In the genomic region with DNA sequence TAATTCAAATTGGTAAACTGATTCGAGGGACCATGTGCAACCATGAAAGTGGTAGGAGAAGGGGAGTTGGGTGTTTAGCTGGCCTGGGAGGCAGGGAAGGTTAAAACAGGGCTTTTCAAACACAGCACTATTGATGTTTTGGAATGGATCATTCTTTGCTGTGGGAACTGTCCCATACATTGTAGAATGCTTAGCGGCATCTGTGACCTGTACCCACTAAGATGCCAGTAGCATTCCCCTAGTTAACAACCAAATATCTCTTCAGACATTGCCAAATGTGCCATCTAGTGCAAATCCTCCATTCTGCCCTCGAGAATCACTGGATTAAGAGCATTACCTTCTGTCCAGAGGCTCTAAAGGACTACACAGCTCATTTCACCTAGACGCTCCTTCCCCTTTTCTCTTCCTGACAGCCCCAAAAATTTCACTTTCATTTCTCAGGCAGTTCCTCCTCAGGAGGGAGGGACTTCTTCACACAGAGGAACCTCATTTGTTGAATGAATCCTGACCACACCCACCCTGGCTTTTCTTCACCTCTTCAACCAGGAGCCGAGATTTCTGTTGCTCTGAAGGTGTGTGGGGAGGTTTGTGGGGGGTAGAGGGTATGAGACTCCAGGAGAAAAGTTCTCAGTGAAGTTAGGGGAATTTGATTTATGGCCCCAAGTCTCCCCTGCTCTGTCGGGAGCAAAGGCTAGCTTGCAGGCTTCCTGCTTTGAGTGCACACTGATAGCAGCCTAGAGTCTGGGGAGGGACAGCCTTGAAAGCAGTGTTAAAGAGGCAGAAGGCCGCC, we compare ENCODE assay signal across 8 cellular contexts. TPM values are rescaled to one million over a fixed set of nuclear protein-coding genes. Genes with fewer than 3 reads are reported as not detected.
DNase-seq lines count a peak whose midpoint lies in the region; ATAC-seq and TF ChIP-seq lines count a peak whose summit lies in the region.

A gene with protein sequence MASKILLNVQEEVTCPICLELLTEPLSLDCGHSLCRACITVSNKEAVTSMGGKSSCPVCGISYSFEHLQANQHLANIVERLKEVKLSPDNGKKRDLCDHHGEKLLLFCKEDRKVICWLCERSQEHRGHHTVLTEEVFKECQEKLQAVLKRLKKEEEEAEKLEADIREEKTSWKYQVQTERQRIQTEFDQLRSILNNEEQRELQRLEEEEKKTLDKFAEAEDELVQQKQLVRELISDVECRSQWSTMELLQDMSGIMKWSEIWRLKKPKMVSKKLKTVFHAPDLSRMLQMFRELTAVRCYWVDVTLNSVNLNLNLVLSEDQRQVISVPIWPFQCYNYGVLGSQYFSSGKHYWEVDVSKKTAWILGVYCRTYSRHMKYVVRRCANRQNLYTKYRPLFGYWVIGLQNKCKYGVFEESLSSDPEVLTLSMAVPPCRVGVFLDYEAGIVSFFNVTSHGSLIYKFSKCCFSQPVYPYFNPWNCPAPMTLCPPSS (plus strand): TSS at position 513 of the 790 bp plus-strand sequence. CDS start 7,331 bp downstream, outside the sequence.

- no peak for TF ChIP-seq CTCF in GM23338 (conservative IDR thresholded peaks at IDR 0.05; ENCODE audit: low read depth in 2 of 2)
- no peak for TF ChIP-seq CTCF in lower lobe of right lung (IDR thresholded peaks at IDR 0.05)

- DNase-seq in G401 (ENCODE audit: low spot score) (peak; percentile 3), GM23338 (ENCODE audit: low spot score) (peak; percentile 76), Karpas-422 (peak; percentile 95), lower lobe of right lung (no peak), NCI-H510A (lab: John Stamatoyannopoulos, UW) (no peak)
- DNase-seq in activated CD4-positive, alpha-beta T cell treated with anti-CD3 and anti-CD28 coated beads for 48 hours = peak; percentile 64
- peak; percentile 26 for DNase-seq in stimulated activated CD8-positive, alpha-beta memory T cell treated with anti-CD3 and anti-CD28 coated beads, Interleukin-12 subunit alpha, Interleukin-12 subunit beta, amount 100 ng/mL, for 4 hours (ENCODE audit: low read depth)

- H3K9me2 ChIP-seq in GM23338 (ENCODE audit: insufficient read depth) (peaks cover 12% of the 10 kb centered on the region; the same call in 1 of the 2 replicates), Karpas-422 (replicated peaks; ENCODE audit: insufficient read depth, low read length) (no peaks in the 10 kb centered on the region)

- H3F3A ChIP-seq in GM23338 (replicated peaks; ENCODE audit: low read depth) = no peaks in the 10 kb centered on the region

- peaks cover 31% of the 10 kb centered on the region for H3K4me1 Mint-ChIP-seq in GM23338

- H3K9ac ChIP-seq in Karpas-422 (ENCODE audit: low read length) (peak within 1 kb of the TSS; percentile 72), duodenal mucosa (ENCODE audit: low read depth in 1 of 2, low read length in 2 of 2) (peak within 1 kb of the TSS; percentile 48 to 63)

- H3K27ac Mint-ChIP-seq in GM23338 = 0 out of 2 replicates have a peak within 1 kb of the TSS, but pooled peaks have one; percentile 62

- peak within 1 kb of the TSS; percentile 57; the same call in 1 of the 2 replicates for H3K4me2 ChIP-seq in GM23338
- peak within 1 kb of the TSS; percentile 72 for H3K4me2 ChIP-seq in Karpas-422 (ENCODE audit: low read depth, low read length, poor library complexity, severe bottlenecking)

- H3K79me2 ChIP-seq in GM23338 (replicated peaks; ENCODE audit: insufficient read depth) (no peaks in the 10 kb centered on the region), Karpas-422 (ENCODE audit: low read length) (0 out of 2 replicates have a peak, but pooled peaks cover 3% of the 10 kb centered on the region)

- in situ Hi-C loops in G401 (cut with HindIII; ENCODE audit: low sequenced_read_pairs) = no loop called here

- intact Hi-C loops in lower lobe of right lung (cut with DNase I) = no loop called here

- H3K4me3 ChIP-seq in GM23338 (0 out of 2 replicates have a peak within 1 kb of the TSS, but pooled peaks have one; percentile 11), Karpas-422 (ENCODE audit: low read length) (peak within 1 kb of the TSS; percentile 69), duodenal mucosa (ENCODE audit: low read depth in 1 of 2, low read length in 2 of 2) (peak within 1 kb of the TSS; percentile 73 to 87), lower lobe of right lung (peak within 1 kb of the TSS; percentile 67)

- 0 out of 3 replicates have a peak, but pooled peaks cover 3% of the 10 kb centered on the region for H3K9me3 Mint-ChIP-seq in GM23338

- H3K9me3 ChIP-seq in Karpas-422 (ENCODE audit: low read length) (no peaks in the 10 kb centered on the region), duodenal mucosa (ENCODE audit: control insufficient read depth in 1 of 2, low read length in 2 of 2) (no peaks in the 10 kb centered on the region), lower lobe of right lung (no peaks in the 10 kb centered on the region)

- H4K20me1 ChIP-seq in GM23338 (replicated peaks; ENCODE audit: insufficient read depth) = no peaks in the 10 kb centered on the region
- no peaks in the 10 kb centered on the region for H4K20me1 ChIP-seq in Karpas-422 (ENCODE audit: insufficient read depth, low read depth, low read length)

- H2AFZ ChIP-seq in GM23338 = no peak within 1 kb of the TSS; the same call in 1 of the 2 replicates
- H2AFZ ChIP-seq in Karpas-422 (ENCODE audit: low read length) = peak within 1 kb of the TSS; percentile 87

- H3K36me3 ChIP-seq in GM23338 (ENCODE audit: insufficient read depth) (no peaks in the 10 kb centered on the region), Karpas-422 (ENCODE audit: insufficient read depth, low read length) (no peaks in the 10 kb centered on the region), duodenal mucosa (ENCODE audit: control insufficient read depth in 1 of 2, insufficient read depth in 2 of 2, low read length in 2 of 2) (no peaks in the 10 kb centered on the region), lower lobe of right lung (no peaks in the 10 kb centered on the region)

- H3K4me1 ChIP-seq in GM23338 (ENCODE audit: insufficient read depth) (peaks cover 19% of the 10 kb centered on the region), Karpas-422 (ENCODE audit: low read length) (peaks cover 18% of the 10 kb centered on the region), duodenal mucosa (ENCODE audit: control insufficient read depth in 1 of 2, insufficient read depth in 2 of 2, low read length in 2 of 2) (peaks cover 27 to 33% of the 10 kb centered on the region in 2 donors), lower lobe of right lung (peaks cover 46% of the 10 kb centered on the region)

- no peaks in the 10 kb centered on the region for H3K27me3 Mint-ChIP-seq in GM23338 (ENCODE audit: insufficient read depth, low read depth, poor library complexity)

- H3K27me3 ChIP-seq in GM23338 (ENCODE audit: insufficient read depth) (no peaks in the 10 kb centered on the region), Karpas-422 (ENCODE audit: low read length) (no peaks in the 10 kb centered on the region), duodenal mucosa (ENCODE audit: control insufficient read depth in 1 of 2, insufficient read depth in 2 of 2, low read length in 2 of 2) (no peaks in the 10 kb centered on the region), lower lobe of right lung (ENCODE audit: low read depth) (no peaks in the 10 kb centered on the region)

- H3K27ac ChIP-seq in GM23338 (ENCODE audit: low read depth) = no peak within 1 kb of the TSS
- no peak within 1 kb of the TSS; the same call in 1 of the 2 replicates for H3K27ac ChIP-seq in Karpas-422 (ENCODE audit: low read length)
- H3K27ac ChIP-seq in duodenal mucosa (ENCODE audit: low read depth, low read length) = peak within 1 kb of the TSS; percentile 45
- peak within 1 kb of the TSS; percentile 84 for H3K27ac ChIP-seq in lower lobe of right lung

- no peaks in the 10 kb centered on the region for H3K36me3 Mint-ChIP-seq in GM23338 (ENCODE audit: low read depth)

- peak; percentile 93 for ATAC-seq in GM23338
- peak; percentile 94 to 96 for ATAC-seq in lower lobe of right lung

- H3K4me3 Mint-ChIP-seq in GM23338 = peak within 1 kb of the TSS; percentile 37; the same call in 2 of the 3 replicates

TF ChIP-seq in GM23338, 12 proteins besides CTCF, POLR2A, EP300 and RAD21:
- TF ChIP-seq CREB1 (CRISPR knock-in tag; IDR thresholded peaks at IDR 0.05; ENCODE audit: low read depth) (no peak), EZH2 (IDR thresholded peaks at IDR 0.05; ENCODE audit: low read depth, unreplicated experiment) (no peak), POLR2AphosphoS5 (IDR thresholded peaks at IDR 0.05; ENCODE audit: low read depth) (0 out of 2 replicates have a peak, but pooled peaks have one; percentile 20)

RNA-seq across cellular contexts. Expression of the gene that starts here (rescaled TPM):
- total RNA-seq in G401 (2014; rRNA removed; shearing (Covaris generic)) = not detected in 2 replicates
- 1.1 and 2.6 TPM in 2 replicates for total RNA-seq in GM23338 (2014; rRNA removed; shearing (Covaris generic))
- 0.57 and 1.9 TPM in 2 replicates for polyA plus RNA-seq in GM23338 (2016; fragmentation: Nextera tagmentation; extraction: Ambion mirVana)
- total RNA-seq in Karpas-422 (2014; rRNA removed; shearing (Covaris generic); ENCODE audit: low replicate concordance) = 11.4 and 19.7 TPM in 2 replicates
- total RNA-seq in lower lobe of right lung = 13.7 TPM

Comparison
In these comparisons a context has a peak if more than half of its experiments do, and no peak if none do; other contexts are left out.
1. Peak in DNase-seq in G401; RNA of the gene not detected or under 1 TPM.
2. DNase-seq: peak in GM23338 (single experiment), Karpas-422 (single experiment), activated CD4-positive, alpha-beta T cell treated with anti-CD3 and anti-CD28 coated beads for 48 hours (single experiment) and stimulated activated CD8-positive, alpha-beta memory T cell treated with anti-CD3 and anti-CD28 coated beads, Interleukin-12 subunit alpha, Interleukin-12 subunit beta, amount 100 ng/mL, for 4 hours (single experiment); none in lower lobe of right lung (single experiment) and NCI-H510A (single experiment).
3. H3K27ac ChIP-seq: peak in duodenal mucosa (single experiment) and lower lobe of right lung (single experiment); none in GM23338 (single experiment) and Karpas-422 (single experiment).
4. H3K4me3 ChIP-seq: peak in every context shown above with its lines; median percentile 80 in duodenal mucosa; 69 in Karpas-422; 67 in lower lobe of right lung; 11 in GM23338.